Comparison of ENCODE assay signal across 8 cellular contexts in the genomic region with DNA sequence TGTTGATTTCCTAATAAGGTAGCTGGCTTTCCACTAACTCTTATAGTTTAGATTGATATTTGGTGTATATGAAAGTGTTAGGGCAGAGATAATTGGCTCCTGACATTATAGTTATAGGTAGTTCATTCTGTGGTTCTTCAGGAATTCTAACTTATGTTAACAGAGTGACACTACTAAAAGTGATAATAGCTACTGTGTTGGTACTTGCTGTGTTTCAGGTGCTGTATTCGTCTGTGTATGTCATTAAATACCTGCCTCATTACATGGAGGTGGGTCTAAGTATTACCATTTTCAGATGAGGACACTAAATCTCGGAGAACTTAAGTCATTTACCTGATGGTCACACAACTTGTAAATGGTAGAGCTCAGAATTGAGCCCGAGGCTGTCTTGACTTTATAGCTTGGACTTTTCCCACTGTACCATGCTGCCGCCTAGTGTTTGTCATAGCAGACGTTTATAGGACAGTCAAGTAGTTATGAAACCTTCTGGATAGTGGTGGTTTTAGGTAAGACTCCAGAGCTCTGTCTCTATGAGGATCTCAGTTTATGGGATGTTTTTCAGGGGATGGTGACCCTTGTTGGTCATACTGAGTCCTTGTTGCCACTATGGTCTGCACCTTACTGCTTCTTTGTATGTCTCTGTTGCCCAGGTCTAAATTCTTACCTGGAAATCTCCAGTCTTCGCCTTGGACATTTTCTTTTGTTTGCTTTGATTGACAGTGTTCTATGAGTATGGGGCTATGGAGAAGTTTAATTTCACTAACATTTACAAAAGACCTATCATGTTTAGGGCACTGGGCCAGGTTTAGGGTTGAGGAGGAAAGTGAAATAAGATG. TPM values are rescaled to one million over a fixed set of nuclear protein-coding genes. Genes with fewer than 3 reads are reported as not detected.
DNase-seq lines count a peak whose midpoint lies in the region; ATAC-seq and TF ChIP-seq lines count a peak whose summit lies in the region.
"Not testable (repeated sequence)": the region's sequence is repeated elsewhere in the genome, so short reads cannot be mapped to it uniquely, and the experiment has no call there.

No MANE protein-coding gene starts in this region.

- H3K4me3 ChIP-seq in Panc1 (ENCODE audit: low read depth in 2 of 2, low read length in 2 of 2); astrocyte of the cerebellum (ENCODE audit: low read depth, low read length); foreskin fibroblast (ENCODE audit: low read depth in 1 of 2, low read length in 2 of 2); mesendoderm (ENCODE audit: low read length); thoracic aorta: not testable (repeated sequence)

- H3K56ac ChIP-seq in mesendoderm (ENCODE audit: low read length): not testable (repeated sequence)

- ATAC-seq in HG02885 (IDR thresholded peaks at IDR 0.05; ENCODE audit: poor library complexity, unreplicated experiment): peak; percentile 56
- ATAC-seq in Panc1: peak; percentile 99
- ATAC-seq in thoracic aorta (ENCODE audit: insufficient number of reproducible peaks, low FRiP score, low read depth): peak; percentile 85

- in situ Hi-C loops in Panc1 (cut with HindIII; ENCODE audit: low pct_unique_long_range_greater_than_20kb, low sequenced_read_pairs); astrocyte of the cerebellum (cut with HindIII; ENCODE audit: low sequenced_read_pairs): not testable (repeated sequence)

- not testable (repeated sequence) for BruUV-seq in Panc1 (replicated peaks; lab: Mats Ljungman, UMichigan)

- not testable (repeated sequence) for H3K4me2 ChIP-seq in mesendoderm (ENCODE audit: low read length)

- not testable (repeated sequence) for H3K9me3 ChIP-seq in Panc1 (ENCODE audit: control insufficient read depth, insufficient read depth, low read depth, low read length); thoracic aorta

- not testable (repeated sequence) for H3K4me1 ChIP-seq in Panc1 (ENCODE audit: control insufficient read depth, insufficient read depth, low read length); mesendoderm (ENCODE audit: control insufficient read depth, low read depth, low read length); thoracic aorta (ENCODE audit: control insufficient read depth in 1 of 2, low read depth in 2 of 2)

- H2BK5ac ChIP-seq in mesendoderm (ENCODE audit: low read length): not testable (repeated sequence)

- not testable (repeated sequence) for H3K18ac ChIP-seq in mesendoderm (ENCODE audit: low read length)

- not testable (repeated sequence) for H3K4ac ChIP-seq in mesendoderm (ENCODE audit: low read depth, low read length)

- not testable (repeated sequence) for H3K9ac ChIP-seq in mesendoderm (ENCODE audit: low read length)

- POLR2A ChIA-PET in Panc1 (lab: Charles Lee): not testable (repeated sequence)

- H4K5ac ChIP-seq in mesendoderm (ENCODE audit: low read length): not testable (repeated sequence)

- H2BK15ac ChIP-seq in mesendoderm (replicated peaks; ENCODE audit: low read depth): not testable (repeated sequence)

- H3K23ac ChIP-seq in mesendoderm (ENCODE audit: low read length): not testable (repeated sequence)

- not testable (repeated sequence) for H2BK120ac ChIP-seq in mesendoderm (ENCODE audit: low read depth, low read length)

- WGBS in mesendoderm (ENCODE audit: extremely low coverage, insufficient coverage, low lambda C conversion rate): no CpG with 5 or more reads among the region's 6 CpGs

- not testable (repeated sequence) for H3K27me3 ChIP-seq in Panc1 (ENCODE audit: control insufficient read depth, insufficient read depth, low read length); mesendoderm (ENCODE audit: insufficient read depth, low read length, poor library complexity); thoracic aorta (replicated peaks; ENCODE audit: insufficient read depth)

- H4K8ac ChIP-seq in mesendoderm (ENCODE audit: low read depth, low read length): not testable (repeated sequence)

- H3K79me1 ChIP-seq in mesendoderm (ENCODE audit: low read length): not testable (repeated sequence)

- DNase-seq in DMS53 (lab: John Stamatoyannopoulos, UW) (peak; percentile 84), NCI-H187 treated with DMSO at 0.1 percent for 48 hours (lab: John Stamatoyannopoulos, UW) (peak; percentile 31), astrocyte of the cerebellum (ENCODE audit: low read depth) (peak; percentile 53), foreskin fibroblast (peak; percentile 50 to 83), mesendoderm (peak; percentile 69), thoracic aorta (ENCODE audit: low spot score) (peak; percentile 25)
- DNase-seq in Panc1 (ENCODE audit: low read depth, low spot score): not testable (repeated sequence)

- CTCF ChIA-PET in Panc1 (lab: Charles Lee): interaction anchor here (0.6 to 1.2 kb wide), 9 partner anchors 22 to 382 kb away, joined by 3 to 25 read pairs (median 4); no protein-coding TSS in a partner anchor

- not testable (repeated sequence) for H2AK5ac ChIP-seq in mesendoderm (ENCODE audit: low read length)

- intact Hi-C loops in Panc1 (cut with micrococcal nuclease; ENCODE audit: unreplicated experiment): loop anchor here (1.0 kb wide), 1 partner anchor 187 kb away; no protein-coding TSS in a partner anchor

- TF ChIP-seq CTCF in Panc1 (IDR thresholded peaks at IDR 0.05) (peak; percentile 86), astrocyte of the cerebellum (IDR thresholded peaks at IDR 0.05; ENCODE audit: low read depth, low read length, missing control alignments) (peak; percentile 64), foreskin fibroblast (IDR thresholded peaks at IDR 0.05; ENCODE audit: low read depth, low read length) (peak; percentile 62), thoracic aorta (IDR thresholded peaks at IDR 0.05) (peak; percentile 58)

- not testable (repeated sequence) for H3K27ac ChIP-seq in Panc1 (ENCODE audit: low read length); mesendoderm (ENCODE audit: low read depth, low read length); thoracic aorta

- not testable (repeated sequence) for H3K79me2 ChIP-seq in mesendoderm (ENCODE audit: control insufficient read depth, insufficient read depth, low read length)

- not testable (repeated sequence) for H3K36me3 ChIP-seq in Panc1 (ENCODE audit: control insufficient read depth, insufficient read depth, low read length); mesendoderm (ENCODE audit: control insufficient read depth, insufficient read depth, low read length); thoracic aorta

RNA-seq across cellular contexts. Expression of a gene that starts 9.7 kb away (rescaled TPM):
- total RNA-seq in Panc1 (2021; ENCODE audit: unreplicated experiment) (24.6 TPM), thoracic aorta (10 to 100 TPM; 10.4 to 14.4 TPM)
- 17.0 TPM for polyA plus RNA-seq in Panc1 (2012; ENCODE audit: insufficient read length)
- polyA plus RNA-seq in mesendoderm (2013, experiment 1 of 2): 32.9 TPM
- 34.9 TPM for polyA plus RNA-seq in mesendoderm (2013, experiment 2 of 2)
